ENCODE assay signal across 8 cellular contexts in the genomic region with DNA sequence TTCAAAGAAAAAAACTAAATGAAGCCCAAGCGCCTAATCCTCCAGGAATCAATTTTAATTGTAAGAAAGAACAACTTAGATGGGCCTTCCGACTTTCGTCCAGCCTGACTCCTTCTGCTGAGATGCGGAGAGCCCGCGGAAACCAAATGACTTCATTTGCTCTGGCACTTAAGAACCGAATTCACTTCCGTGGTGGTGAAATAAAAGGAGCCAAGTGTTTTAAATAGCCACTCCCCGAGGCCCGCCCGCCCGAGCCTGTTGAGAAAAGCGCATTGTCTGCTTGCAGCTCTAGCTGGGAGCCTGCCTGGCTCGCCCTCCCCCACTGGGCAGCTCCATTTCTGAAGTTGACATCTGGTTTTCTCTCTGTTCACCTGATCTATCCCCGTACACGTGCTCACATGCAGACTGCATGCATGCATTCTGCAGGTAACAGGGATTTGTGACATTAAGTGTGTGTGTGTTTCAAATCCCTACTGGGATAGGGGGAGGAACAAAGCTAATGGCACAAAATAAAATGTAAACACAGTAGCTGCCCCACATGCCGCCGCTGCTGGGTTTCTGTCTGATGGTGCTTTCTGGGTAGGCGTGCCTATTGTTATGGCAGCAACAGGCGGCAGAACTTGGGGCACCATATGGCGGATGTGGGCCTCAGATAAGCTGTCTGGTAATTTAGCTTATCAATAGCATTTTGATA. TPM values are rescaled to one million over a fixed set of nuclear protein-coding genes. Genes with fewer than 3 reads are reported as not detected.
DNase-seq lines count a peak whose midpoint lies in the region; ATAC-seq and TF ChIP-seq lines count a peak whose summit lies in the region.

No MANE protein-coding gene starts in this region.

- peak in 1 of 2 donors; percentile 43 for ATAC-seq in activated T-cell treated with anti-CD3 and anti-CD28 coated beads, Interleukin-2, amount 50 U/mL, for 72 hours (replicated peaks in 1 of 2)
- ATAC-seq in gastrocnemius medialis, result peak; percentile 64 to 80
- no peak for ATAC-seq in HG03442 (IDR thresholded peaks at IDR 0.05; ENCODE audit: unreplicated experiment)

- BruUV-seq in MCF 10A (replicated peaks; lab: Mats Ljungman, UMichigan), result no TSS peak

- CTCF ChIA-PET in MCF 10A (lab: Yijun Ruan, JAX), result interaction anchor here (0.6 to 1.6 kb wide), 7 partner anchors 12 to 199 kb away, joined by 3 to 8 read pairs (median 3); no protein-coding TSS in a partner anchor

- peaks cover 91 to 92% of the 10 kb centered on the region in 2 donors for H3K4me1 ChIP-seq in gastrocnemius medialis

- intact Hi-C loops in MCF 10A (cut with micrococcal nuclease), result no loop called here
- intact Hi-C loops in gastrocnemius medialis (cut with DNase I; ENCODE audit: low total_unique reads), result no loop called here

- H3K27me3 Mint-ChIP-seq in activated T-cell treated with anti-CD3 and anti-CD28 coated beads, Interleukin-2, amount 50 U/mL, for 72 hours (ENCODE audit: low read depth), result peaks cover 97% of the 10 kb centered on the region
- no peaks in the 10 kb centered on the region for H3K27me3 Mint-ChIP-seq in MCF 10A (ENCODE audit: insufficient read depth, unreplicated experiment)

- TF ChIP-seq CTCF in MCF 10A (IDR thresholded peaks at IDR 0.05; ENCODE audit: unreplicated experiment) (no peak), gastrocnemius medialis (IDR thresholded peaks at IDR 0.05 in 4 of 5, conservative IDR thresholded peaks at IDR 0.05 in 1 of 5) (no peak)

- H3K4me3 ChIP-seq in gastrocnemius medialis, result peak overlapping the region in 2 of 4 donors; percentile 32 to 37

- DNase-seq in activated T-cell treated with anti-CD3 and anti-CD28 coated beads, Interleukin-2, amount 50 U/mL, for 72 hours, result peak in 1 of 2 donors; percentile 16
- no peak for DNase-seq in activated T-cell treated with anti-CD3 and anti-CD28 coated beads for 4 hours
- DNase-seq in NCI-H510A treated with DMSO at 0.1 percent for 48 hours (lab: John Stamatoyannopoulos, UW), result peak; percentile 85
- peak; percentile 93 for DNase-seq in MCF 10A (ENCODE audit: unreplicated experiment)
- peak; percentile 66 for DNase-seq in iPS DF 4.7 (ENCODE audit: extremely low read depth, low spot score)
- peak; percentile 72 to 90 for DNase-seq in gastrocnemius medialis
- no peak for DNase-seq in dermis blood vessel endothelial cell

- H3K4me1 Mint-ChIP-seq in activated T-cell treated with anti-CD3 and anti-CD28 coated beads, Interleukin-2, amount 50 U/mL, for 72 hours (ENCODE audit: low read depth), result peaks cover 15% of the 10 kb centered on the region
- H3K4me1 Mint-ChIP-seq in MCF 10A (ENCODE audit: insufficient read depth, unreplicated experiment), result peaks cover 63% of the 10 kb centered on the region

- no peak overlapping the region for H3K27ac Mint-ChIP-seq in activated T-cell treated with anti-CD3 and anti-CD28 coated beads, Interleukin-2, amount 50 U/mL, for 72 hours
- peak overlapping the region; percentile 75 for H3K27ac Mint-ChIP-seq in MCF 10A (ENCODE audit: low read depth, unreplicated experiment)

- no peaks in the 10 kb centered on the region for H3K9me3 ChIP-seq in gastrocnemius medialis

- no peaks in the 10 kb centered on the region for H3K9me3 Mint-ChIP-seq in activated T-cell treated with anti-CD3 and anti-CD28 coated beads, Interleukin-2, amount 50 U/mL, for 72 hours
- H3K9me3 Mint-ChIP-seq in MCF 10A (ENCODE audit: unreplicated experiment), result no peaks in the 10 kb centered on the region

- H3K36me3 ChIP-seq in gastrocnemius medialis, result no peaks in the 10 kb centered on the region

- peak overlapping the region; percentile 11 to 32 for H3K4me3 Mint-ChIP-seq in activated T-cell treated with anti-CD3 and anti-CD28 coated beads, Interleukin-2, amount 50 U/mL, for 72 hours
- peak overlapping the region; percentile 90 for H3K4me3 Mint-ChIP-seq in MCF 10A (ENCODE audit: unreplicated experiment)

- POLR2A ChIA-PET in MCF 10A (lab: Yijun Ruan, JAX), result interaction anchor here (0.6 to 7.1 kb wide), 24 partner anchors 11 to 599 kb away, joined by 3 to 248 read pairs (median 4); no protein-coding TSS in a partner anchor

- no peaks in the 10 kb centered on the region for H3K27me3 ChIP-seq in gastrocnemius medialis

- in situ Hi-C loops in gastrocnemius medialis (cut with MboI; ENCODE audit: low sequenced_read_pairs in 4 of 4), result loop anchor here in 2 of 4 donors (25.0 kb wide), 3 partner anchors 132 to 618 kb away; no protein-coding TSS in a partner anchor

- peaks cover 0 to 2% of the 10 kb centered on the region in 2 donors for H3K36me3 Mint-ChIP-seq in activated T-cell treated with anti-CD3 and anti-CD28 coated beads, Interleukin-2, amount 50 U/mL, for 72 hours (ENCODE audit: insufficient read depth in 2 of 2)
- H3K36me3 Mint-ChIP-seq in MCF 10A (ENCODE audit: insufficient read depth, unreplicated experiment), result peaks cover 62% of the 10 kb centered on the region

- peak; percentile 49 to 69 for TF ChIP-seq POLR2A in gastrocnemius medialis (IDR thresholded peaks at IDR 0.05)

- H3K27ac ChIP-seq in gastrocnemius medialis, result peak overlapping the region; percentile 83 to 96 (median 91)

RNA-seq across cellular contexts. Expression of a gene that starts 6.2 kb away (rescaled TPM):
- total RNA-seq in activated T-cell treated with anti-CD3 and anti-CD28 coated beads, Interleukin-2, amount 50 U/mL, for 72 hours, result under 1 TPM; 0.31 to 0.35 TPM
- total RNA-seq in MCF 10A (2022) (91.0 and 123 TPM in 2 replicates), gastrocnemius medialis (100 to 1,000 TPM in 2 of 4 donors, 10 to 100 TPM in 2; 46.1 to 175 (median 126) TPM), dermis blood vessel endothelial cell (27.1 and 38.4 TPM in 2 replicates)

Comparison
In these comparisons a context has a peak if more than half of its experiments do, and no peak if none do; other contexts are left out.
1. DNase-seq: peak in NCI-H510A treated with DMSO at 0.1 percent for 48 hours (single experiment), MCF 10A (single experiment), iPS DF 4.7 (single experiment) and gastrocnemius medialis (2 of 2); none in activated T-cell treated with anti-CD3 and anti-CD28 coated beads for 4 hours (single experiment) and dermis blood vessel endothelial cell (single experiment).
2. RNA of a gene that starts 6.2 kb away (total RNA-seq): 46.1 to 175 TPM in gastrocnemius medialis, 91.0 to 123 TPM in MCF 10A and 27.1 to 38.4 TPM in dermis blood vessel endothelial cell; 0.31 to 0.35 TPM in activated T-cell treated with anti-CD3 and anti-CD28 coated beads, Interleukin-2, amount 50 U/mL, for 72 hours; every median in the first group is over 10 times any median in the second.